In genomic region chr19:6213696-6214585, GRCh38 we compare ENCODE assay signal across 16 cellular contexts.
DNase-seq lines count a peak whose midpoint lies in the region; ATAC-seq, FAIRE-seq and TF ChIP-seq lines count a peak whose summit lies in the region.
"Had no signal": no experiment of that assay in that cellular context is flagged by ENCODE, and none has a peak within 500 bp of the region (broad histone marks: within the 10 kb centered on the region; RNA-seq: fewer than 3 reads in every experiment).

No MANE protein-coding gene starts in this region.

- FAIRE-seq in GM12891 (lab: Jason Lieb, UNC) (no peak), K562 (lab: Jason Lieb, UNC) (no peak)
- FAIRE-seq: GM18507 had no signal

- H3K36me3 ChIP-seq in K562 (ENCODE audit: control insufficient read depth, insufficient read depth, low read length): peaks cover 50% of the 10 kb centered on the region; the same call in 1 of the 3 replicates
- H3K36me3 ChIP-seq in neural cell (ENCODE audit: insufficient read depth, low read length): no peaks in the 10 kb centered on the region

- no peak overlapping the region; a peak in 1 of 4 replicates for H3K9ac ChIP-seq in K562 (ENCODE audit: insufficient read depth in 1 of 2, low read depth in 2 of 2, low read length in 2 of 2)
- peak overlapping the region; percentile 1 for H3K9ac ChIP-seq in neural cell (ENCODE audit: low read length)

- H3K4me1 ChIP-seq in K562 (replicated peaks in 1 of 2; ENCODE audit: control insufficient read depth in 2 of 2, insufficient read depth in 2 of 2, low read length in 2 of 2): peaks cover 15 to 59% of the 10 kb centered on the region in 2 experiments

- BruUV-seq in K562 (replicated peaks; lab: Mats Ljungman, UMichigan): no TSS peak

- no peaks in the 10 kb centered on the region for H3K9me3 ChIP-seq in K562 (replicated peaks; ENCODE audit: control insufficient read depth, insufficient read depth, low read depth, low read length)
- no peaks in the 10 kb centered on the region for H3K9me3 ChIP-seq in neural cell (ENCODE audit: low read length)
- H3K9me3 ChIP-seq: HAP-1, SJSA1 had no signal

- TF ChIP-seq RAD21 in K562 (CRISPR knock-in tag; conservative IDR thresholded peaks at IDR 0.05 in 1 of 2, IDR thresholded peaks at IDR 0.05 in 1 of 2) (no peak), neural cell (conservative IDR thresholded peaks at IDR 0.05) (no peak)

- DNase-seq in 8988T: peak; percentile 18
- DNase-seq in GM12891 (ENCODE audit: insufficient read length, low spot score): peak; percentile 18
- DNase-seq in K562 (ENCODE audit: extremely low read depth in 1 of 4, low spot score in 3 of 4): peak in 1 of 4 experiments; percentile 33
- no peak for DNase-seq in activated CD8-positive, alpha-beta T cell treated with anti-CD3 and anti-CD28 coated beads, Interleukin-2, amount 10 ng/mL, durations not matched to agents 7 days and 5 days
- DNase-seq in left colon: no peak
- no peak for DNase-seq in DMS 273 treated with DMSO at 0.1 percent for 48 hours (lab: John Stamatoyannopoulos, UW)
- DNase-seq: CD8-positive, alpha-beta memory T cell; EL; IMR-90; NCI-H1417; NCI-H1930; NCI-H510A had no signal

- no peak overlapping the region for H3K4me3 ChIP-seq in K562
- no peak overlapping the region for H3K4me3 ChIP-seq in neural cell (ENCODE audit: low read length)
- H3K4me3 ChIP-seq: HAP-1, SJSA1 had no signal

- in situ Hi-C loops in K562 (cut with MboI): no loop called here

- TF ChIP-seq EP300 in K562 (IDR thresholded peaks at IDR 0.05; ENCODE audit: low read length) (no peak), neural cell (conservative IDR thresholded peaks at IDR 0.05; ENCODE audit: poor library complexity, severe bottlenecking) (no peak)

- ATAC-seq in K562 (no peak), left colon (no peak)
- ATAC-seq in activated CD8-positive, alpha-beta T cell treated with anti-CD3 and anti-CD28 coated beads, Interleukin-2, amount 10 ng/mL, durations not matched to agents 7 days and 5 days: no peak

- H3K9me3 Mint-ChIP-seq in activated CD8-positive, alpha-beta T cell treated with anti-CD3 and anti-CD28 coated beads, Interleukin-2, amount 10 ng/mL, durations not matched to agents 7 days and 5 days (ENCODE audit: insufficient read depth): no peaks in the 10 kb centered on the region
- H3K9me3 Mint-ChIP-seq: CD8-positive, alpha-beta memory T cell had no signal

- peaks cover 5% of the 10 kb centered on the region for H3K36me3 Mint-ChIP-seq in activated CD8-positive, alpha-beta T cell treated with anti-CD3 and anti-CD28 coated beads, Interleukin-2, amount 10 ng/mL, durations not matched to agents 7 days and 5 days (ENCODE audit: low read depth)

- H3K27me3 ChIP-seq in K562 (ENCODE audit: control insufficient read depth in 2 of 2, insufficient read depth in 2 of 2, low read length in 2 of 2) (no peaks in the 10 kb centered on the region), neural cell (ENCODE audit: insufficient read depth, low read depth, low read length) (no peaks in the 10 kb centered on the region)
- H3K27me3 ChIP-seq: SJSA1 had no signal

- no peaks in the 10 kb centered on the region for H3K4me1 Mint-ChIP-seq in activated CD8-positive, alpha-beta T cell treated with anti-CD3 and anti-CD28 coated beads, Interleukin-2, amount 10 ng/mL, durations not matched to agents 7 days and 5 days (ENCODE audit: low read depth)

- intact Hi-C loops in K562 (cut with micrococcal nuclease) (no loop called here), left colon (cut with DNase I, micrococcal nuclease) (loop anchor here in 1 of 2 donors (10.0 kb wide), 1 partner anchor 81 kb away; no protein-coding TSS in a partner anchor)

- H3K27ac ChIP-seq in K562 (ENCODE audit: extremely low read depth, low read depth, low read length) (no peak overlapping the region), neural cell (ENCODE audit: low read length) (no peak overlapping the region)
- H3K27ac ChIP-seq: SJSA1 had no signal

- no peaks in the 10 kb centered on the region for H3K9me1 ChIP-seq in K562 (ENCODE audit: control insufficient read depth, insufficient read depth, low read length)

- H3K79me2 ChIP-seq in K562 (ENCODE audit: control insufficient read depth, insufficient read depth, low read length): peaks cover 6% of the 10 kb centered on the region
- H3K79me2 ChIP-seq in neural cell (replicated peaks; ENCODE audit: insufficient read depth, low read length): peaks cover 14% of the 10 kb centered on the region

- TF ChIP-seq CTCF in K562 (IDR thresholded peaks at IDR 0.05 in 2 of 3, conservative IDR thresholded peaks at IDR 0.05 in 1 of 3; ENCODE audit: insufficient read depth in 2 of 3, low read depth in 1 of 3, low read length in 3 of 3) (no peak), neural cell (IDR thresholded peaks at IDR 0.05; ENCODE audit: poor library complexity, severe bottlenecking) (no peak)

- no peak overlapping the region for H3K4me2 ChIP-seq in K562 (ENCODE audit: insufficient read depth, low read length)
- H3K4me2 ChIP-seq in neural cell (ENCODE audit: low read length): no peak overlapping the region

- H3K27me3 Mint-ChIP-seq in activated CD8-positive, alpha-beta T cell treated with anti-CD3 and anti-CD28 coated beads, Interleukin-2, amount 10 ng/mL, durations not matched to agents 7 days and 5 days (ENCODE audit: low read depth): no peaks in the 10 kb centered on the region
- H3K27me3 Mint-ChIP-seq: CD8-positive, alpha-beta memory T cell had no signal

- WGBS in K562 (ENCODE audit: insufficient coverage, low coverage, missing lambda C conversion rate): 95% methylated on average over 11 of the region's 32 CpGs

- no peaks in the 10 kb centered on the region for H3F3A ChIP-seq in neural cell (ENCODE audit: insufficient read depth, low read length, poor library complexity, severe bottlenecking)

- H2AFZ ChIP-seq in K562 (ENCODE audit: low read depth, low read length): no peak overlapping the region
- no peak overlapping the region for H2AFZ ChIP-seq in neural cell (ENCODE audit: low read depth, low read length)

- POLR2A ChIA-PET in K562 (lab: Yijun Ruan, JAX): interaction anchor here (1.0 kb wide), 1 partner anchor 19 kb away, joined by 3 read pairs; no protein-coding TSS in a partner anchor
- POLR2A ChIA-PET in activated CD8-positive, alpha-beta T cell treated with anti-CD3 and anti-CD28 coated beads, Interleukin-2, amount 10 ng/mL, durations not matched to agents 7 days and 5 days (lab: Charles Lee): interaction anchor here (1.3 kb wide), 1 partner anchor 14 kb away, joined by 3 read pairs; no protein-coding TSS in a partner anchor

- H3K4me3 Mint-ChIP-seq in activated CD8-positive, alpha-beta T cell treated with anti-CD3 and anti-CD28 coated beads, Interleukin-2, amount 10 ng/mL, durations not matched to agents 7 days and 5 days: no peak overlapping the region
- H3K4me3 Mint-ChIP-seq: CD8-positive, alpha-beta memory T cell had no signal

- H3K27ac Mint-ChIP-seq in activated CD8-positive, alpha-beta T cell treated with anti-CD3 and anti-CD28 coated beads, Interleukin-2, amount 10 ng/mL, durations not matched to agents 7 days and 5 days: no peak overlapping the region

- CTCF ChIA-PET in K562 (lab: Yijun Ruan, JAX; ENCODE audit: low intra/inter-chr PET ratio): no interaction called here
- CTCF ChIA-PET in activated CD8-positive, alpha-beta T cell treated with anti-CD3 and anti-CD28 coated beads, Interleukin-2, amount 10 ng/mL, durations not matched to agents 7 days and 5 days (lab: Charles Lee): interaction anchor here (0.7 kb wide), 1 partner anchor 88 kb away, joined by 3 read pairs; no protein-coding TSS in a partner anchor

- H4K20me1 ChIP-seq in K562 (replicated peaks; ENCODE audit: control insufficient read depth, insufficient read depth, low read length): peaks cover 7% of the 10 kb centered on the region; the same call in 1 of the 2 replicates
- no peaks in the 10 kb centered on the region for H4K20me1 ChIP-seq in neural cell (ENCODE audit: insufficient read depth)

- no peaks in the 10 kb centered on the region for H3K9me2 ChIP-seq in neural cell (ENCODE audit: insufficient read depth, low read length)

- TF ChIP-seq POLR2A in GM12891 (IDR thresholded peaks at IDR 0.05; ENCODE audit: low read depth, low read length) (no peak), K562 (conservative IDR thresholded peaks at IDR 0.05) (no peak)

TF ChIP-seq in GM12891, 5 proteins besides CTCF, POLR2A, EP300 and RAD21:
- no peak for TF ChIP-seq POLR2AphosphoS5 (IDR thresholded peaks at IDR 0.05; ENCODE audit: low read depth, low read length)
- TF ChIP-seq PAX5 (IDR thresholded peaks at IDR 0.05; ENCODE audit: insufficient read depth, low read length, severe bottlenecking): no peak
- no peak for TF ChIP-seq POU2F2 (IDR thresholded peaks at IDR 0.05; ENCODE audit: low read depth, low read length)
- TF ChIP-seq SPI1 (IDR thresholded peaks at IDR 0.05; ENCODE audit: low read depth, low read length): no peak
- no peak for TF ChIP-seq TAF1 (IDR thresholded peaks at IDR 0.05; ENCODE audit: low read depth, low read length)

TF ChIP-seq in K562, 482 proteins besides CTCF, POLR2A, EP300 and RAD21:
- no peak for TF ChIP-seq IRF1 (CRISPR knock-in tag; IDR thresholded peaks at IDR 0.05; ENCODE audit: borderline replicate concordance)
- TF ChIP-seq POLR2G (IDR thresholded peaks at IDR 0.05; ENCODE audit: low read depth, low read length): peak; percentile 18; the same call in 1 of the 2 replicates

TF ChIP-seq in neural cell, 6 proteins besides CTCF, POLR2A, EP300 and RAD21 (continues in another document):
- TF ChIP-seq MXI1 (conservative IDR thresholded peaks at IDR 0.05; ENCODE audit: poor library complexity, severe bottlenecking): no peak
- TF ChIP-seq REST (IDR thresholded peaks at IDR 0.05; ENCODE audit: borderline replicate concordance): no peak

Comparison
In these comparisons a context has a peak if more than half of its experiments do, and no peak if none do; other contexts are left out.
1. DNase-seq: peak in 8988T (single experiment) and GM12891 (single experiment); none in activated CD8-positive, alpha-beta T cell treated with anti-CD3 and anti-CD28 coated beads, Interleukin-2, amount 10 ng/mL, durations not matched to agents 7 days and 5 days (single experiment), left colon (0 of 2) and DMS 273 treated with DMSO at 0.1 percent for 48 hours (single experiment).